1 cellular context compared by ENCODE assay signal in genomic region chr1:23958810-23959460, GRCh38.
TF ChIP-seq lines count a peak whose summit lies in the region.

No MANE protein-coding gene starts in this region.

TF ChIP-seq in K562, 482 proteins besides CTCF, POLR2A, EP300 and RAD21 (continued from another document and continues in another):
- TF ChIP-seq REST (CRISPR knock-in tag; IDR thresholded peaks at IDR 0.05; ENCODE audit: low read depth) (peak; percentile 65; the same call in 1 of the 2 replicates), ZNF274 (IDR thresholded peaks at IDR 0.05; ENCODE audit: borderline replicate concordance, low read depth, low read length) (no peak), MTF1 (CRISPR knock-in tag; IDR thresholded peaks at IDR 0.05; ENCODE audit: borderline replicate concordance) (no peak), ZNF280B (CRISPR knock-in tag; IDR thresholded peaks at IDR 0.05) (no peak), SP2 (IDR thresholded peaks at IDR 0.05; ENCODE audit: extremely low read depth, low read depth, low read length, poor library complexity, severe bottlenecking) (no peak), HLTF (IDR thresholded peaks at IDR 0.05) (peak; percentile 22; the same call in 1 of the 2 replicates), ZNF133 (CRISPR knock-in tag; IDR thresholded peaks at IDR 0.05) (no peak), ZNF184 (CRISPR knock-in tag; IDR thresholded peaks at IDR 0.05) (no peak), PKNOX1 (IDR thresholded peaks at IDR 0.05) (peak; percentile 97), CXXC5 (CRISPR knock-in tag; IDR thresholded peaks at IDR 0.05) (peak; percentile 81), CBX2 (IDR thresholded peaks at IDR 0.05; ENCODE audit: insufficient read depth, low read length, poor library complexity, severe bottlenecking) (no peak), MCM3 (IDR thresholded peaks at IDR 0.05) (no peak), ZC3H8 (IDR thresholded peaks at IDR 0.05) (0 out of 2 replicates have a peak, but pooled peaks have one; percentile 9), SUPT5H (IDR thresholded peaks at IDR 0.05) (peak; percentile 81), MEF2A (IDR thresholded peaks at IDR 0.05; ENCODE audit: control insufficient read depth, low read depth, low read length) (0 out of 2 replicates have a peak, but pooled peaks have one; percentile 3), NFIX (CRISPR knock-in tag; IDR thresholded peaks at IDR 0.05; ENCODE audit: low read depth) (no peak), EWSR1 (IDR thresholded peaks at IDR 0.05; ENCODE audit: borderline replicate concordance, low read depth, partially characterized antibody) (no peak), BHLHE40 (IDR thresholded peaks at IDR 0.05; ENCODE audit: low read length) (peak; percentile 34), RFX1 (IDR thresholded peaks at IDR 0.05) (no peak), ATF6 (CRISPR knock-in tag; IDR thresholded peaks at IDR 0.05) (no peak), MAFF (IDR thresholded peaks at IDR 0.05; ENCODE audit: low read length) (no peak), ARID4B (CRISPR knock-in tag; IDR thresholded peaks at IDR 0.05) (peak; percentile 66), ELK1 (CRISPR knock-in tag; IDR thresholded peaks at IDR 0.05) (no peak), THAP7 (CRISPR knock-in tag; IDR thresholded peaks at IDR 0.05) (0 out of 2 replicates have a peak, but pooled peaks have one; percentile 47), NR1H2 (CRISPR knock-in tag; IDR thresholded peaks at IDR 0.05) (0 out of 2 replicates have a peak, but pooled peaks have one; percentile 15), TBP (optimal IDR thresholded peaks at IDR 0.05; ENCODE audit: low read depth, low read length) (peak; percentile 86), CHCHD3 (CRISPR knock-in tag; IDR thresholded peaks at IDR 0.05) (no peak), HES1 (IDR thresholded peaks at IDR 0.05; ENCODE audit: low read depth) (no peak), SRSF1 (IDR thresholded peaks at IDR 0.05; ENCODE audit: low read depth, low read length) (no peak), SMAD1 (IDR thresholded peaks at IDR 0.05; ENCODE audit: low read depth, low read length, partially characterized antibody) (peak; percentile 29), ATF4 (CRISPR knock-in tag; IDR thresholded peaks at IDR 0.05) (no peak), KLF6 (CRISPR knock-in tag; IDR thresholded peaks at IDR 0.05; ENCODE audit: borderline replicate concordance) (no peak), LARP7 (IDR thresholded peaks at IDR 0.05) (peak; percentile 71; the same call in 1 of the 2 replicates), CTCFL (IDR thresholded peaks at IDR 0.05; ENCODE audit: borderline replicate concordance, insufficient read depth, low read depth, low read length, poor library complexity, severe bottlenecking) (no peak), TAF7 (tag; IDR thresholded peaks at IDR 0.05) (peak; percentile 35; the same call in 1 of the 2 replicates), ZNF584 (CRISPR knock-in tag; IDR thresholded peaks at IDR 0.05; ENCODE audit: low read depth) (no peak; the same call in none of the 2 replicates), CCNT2 (IDR thresholded peaks at IDR 0.05; ENCODE audit: borderline replicate concordance, extremely low read depth, insufficient read length, low read depth, low read length) (no peak), ZNF23 (CRISPR knock-in tag; IDR thresholded peaks at IDR 0.05) (peak; percentile 38; the same call in 1 of the 2 replicates), MAZ (CRISPR knock-in tag; conservative IDR thresholded peaks at IDR 0.05 in 1 of 2, IDR thresholded peaks at IDR 0.05 in 1 of 2) (peak in 1 of 2 experiments; percentile 81; a peak in 2 of 4 replicates), BRD4 (IDR thresholded peaks at IDR 0.05) (0 out of 2 replicates have a peak, but pooled peaks have one; percentile 1), MYNN (IDR thresholded peaks at IDR 0.05) (peak; percentile 59), MYNN (CRISPR knock-in tag; IDR thresholded peaks at IDR 0.05) (no peak), TGIF2 (CRISPR knock-in tag; IDR thresholded peaks at IDR 0.05) (no peak), TCF7 (IDR thresholded peaks at IDR 0.05; ENCODE audit: borderline replicate concordance) (no peak)
